ENCODE assay signal across 17 cellular contexts in the genomic region with DNA sequence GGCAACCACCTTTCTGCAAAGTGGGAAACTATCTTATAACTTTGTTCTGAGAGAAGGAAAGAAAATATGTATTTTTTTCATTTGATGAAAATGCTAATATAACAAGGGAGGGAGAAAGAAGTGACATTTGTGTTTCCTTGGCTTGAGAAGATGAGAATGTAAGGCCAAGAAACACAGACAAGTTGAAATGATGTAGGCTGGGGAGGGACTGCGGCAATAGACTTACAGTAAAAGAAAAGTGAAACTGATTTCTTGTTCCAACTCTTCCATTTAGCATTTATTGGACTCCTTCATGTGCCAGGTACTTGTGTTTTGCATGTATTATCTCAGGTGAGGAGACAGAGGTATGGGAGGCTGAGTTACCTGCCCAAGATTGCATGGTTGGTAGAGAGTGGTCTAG.
DNase-seq lines count a peak whose midpoint lies in the region; ATAC-seq, FAIRE-seq and TF ChIP-seq lines count a peak whose summit lies in the region.
"Had no signal": no experiment of that assay in that cellular context is flagged by ENCODE, and none has a peak within 500 bp of the region (broad histone marks: within the 10 kb centered on the region; RNA-seq: fewer than 3 reads in every experiment).

No MANE protein-coding gene starts in this region.

- WGBS in right cardiac atrium = 64% methylated on average over 1 of the region's 1 CpG
- 100% methylated on average over 1 of the region's 1 CpG; no CpG with 5 or more reads in 1 of the 2 experiments for WGBS in H1 (ENCODE audit: extremely low coverage in 1 of 2, insufficient coverage in 1 of 2, insufficient read length in 1 of 2, insufficient replicate concordance in 2 of 2, low coverage in 1 of 2, low lambda C conversion rate in 2 of 2, missing lambda C conversion rate in 1 of 2), 2 experiments

- no peaks in the 10 kb centered on the region for H3K9me3 Mint-ChIP-seq in T-helper 2 cell treated with Interferon-gamma antibody and Interleukin-4, amounts not matched to agents 5 μg/mL and 100 μg/mL, for 36 hours
- H3K9me3 Mint-ChIP-seq: neural crest cell had no signal

- no peak overlapping the region for H3K56ac ChIP-seq in H1 (replicated peaks; ENCODE audit: insufficient read length, low read depth, low read length)

- H3K27ac ChIP-seq in right cardiac atrium (ENCODE audit: low read length) = peak overlapping the region; percentile 3
- H3K27ac ChIP-seq in H1 (ENCODE audit: low read depth, low read length) = no peak overlapping the region
- H3K27ac ChIP-seq: right lobe of liver had no signal

- H4K20me1 ChIP-seq in H1 (replicated peaks in 1 of 2; ENCODE audit: control insufficient read depth in 1 of 2, insufficient read depth in 2 of 2, low read length in 2 of 2) = no peaks in the 10 kb centered on the region

- TF ChIP-seq CTCF in H1 (IDR thresholded peaks at IDR 0.05; ENCODE audit: control extremely low read depth in 1 of 3, insufficient read depth in 1 of 3, low read depth in 1 of 3, low read length in 3 of 3) = no peak

- H3K4me1 ChIP-seq in right cardiac atrium (ENCODE audit: control insufficient read depth, insufficient read depth, low read length) (peaks cover 6% of the 10 kb centered on the region), H1 (replicated peaks in 1 of 4; ENCODE audit: control insufficient read depth in 3 of 4, insufficient read depth in 4 of 4, low read length in 3 of 4) (peaks cover 0 to 32% (median 17%) of the 10 kb centered on the region in 4 experiments; a peak in 6 of 7 replicates)
- H3K4me1 ChIP-seq: right lobe of liver had no signal

- no peaks in the 10 kb centered on the region for H3K23me2 ChIP-seq in H1 (ENCODE audit: low read depth, low read length)

- H3K36me3 ChIP-seq in H1 (ENCODE audit: control insufficient read depth in 2 of 4, insufficient read depth in 4 of 4, low read length in 3 of 4) = no peaks in the 10 kb centered on the region; a peak in 1 of 8 replicates
- H3K36me3 ChIP-seq: right lobe of liver, transverse colon had no signal

- POLR2A ChIA-PET in H1 (lab: Charles Lee; ENCODE audit: partially characterized antibody) = no interaction called here

- FAIRE-seq in H1 (lab: Jason Lieb, UNC) = no peak
- FAIRE-seq: frontal cortex had no signal

- H2BK12ac ChIP-seq in H1 (ENCODE audit: low read depth, low read length) = peak overlapping the region; percentile 61; the same call in 1 of the 2 replicates

- no peaks in the 10 kb centered on the region for H3K27me3 ChIP-seq in right cardiac atrium (ENCODE audit: control insufficient read depth, insufficient read depth)
- no peaks in the 10 kb centered on the region for H3K27me3 ChIP-seq in H1 (replicated peaks in 1 of 4; ENCODE audit: control insufficient read depth in 3 of 4, extremely low read depth in 1 of 4, insufficient read depth in 3 of 4, low read length in 3 of 4)
- H3K27me3 ChIP-seq: right lobe of liver, transverse colon had no signal

- H3K4me1 Mint-ChIP-seq in T-helper 2 cell treated with Interferon-gamma antibody and Interleukin-4, amounts not matched to agents 5 μg/mL and 100 μg/mL, for 36 hours (ENCODE audit: low read depth) = peaks cover 13% of the 10 kb centered on the region
- H3K4me1 Mint-ChIP-seq: neural crest cell had no signal

- H3K27me3 Mint-ChIP-seq in T-helper 2 cell treated with Interferon-gamma antibody and Interleukin-4, amounts not matched to agents 5 μg/mL and 100 μg/mL, for 36 hours (ENCODE audit: low read depth) = no peaks in the 10 kb centered on the region

- no peak overlapping the region for H2AFZ ChIP-seq in H1 (ENCODE audit: low read length)

- no peak overlapping the region; the same call in 1 of the 2 replicates for H2AK5ac ChIP-seq in H1 (ENCODE audit: low read depth, low read length)

- H3K9me3 ChIP-seq in right cardiac atrium (ENCODE audit: control insufficient read depth, low read length) (no peaks in the 10 kb centered on the region), H1 (ENCODE audit: insufficient read depth in 2 of 2, low read depth in 1 of 2, low read length in 1 of 2) (no peaks in the 10 kb centered on the region)
- H3K9me3 ChIP-seq: right lobe of liver, transverse colon had no signal

- peaks cover 11% of the 10 kb centered on the region for H3K79me1 ChIP-seq in H1 (ENCODE audit: low read depth, low read length)

- H3K36me3 Mint-ChIP-seq in T-helper 2 cell treated with Interferon-gamma antibody and Interleukin-4, amounts not matched to agents 5 μg/mL and 100 μg/mL, for 36 hours (ENCODE audit: low read depth) = no peaks in the 10 kb centered on the region

- no peak overlapping the region for H3K23ac ChIP-seq in H1 (ENCODE audit: insufficient read length)

- H3K14ac ChIP-seq in H1 (ENCODE audit: insufficient read length) = peak overlapping the region; percentile 66

- no peak overlapping the region for H2BK5ac ChIP-seq in H1 (ENCODE audit: low read depth, low read length)

- TF ChIP-seq RAD21 in H1 (IDR thresholded peaks at IDR 0.05 in 1 of 2, conservative IDR thresholded peaks at IDR 0.05 in 1 of 2; ENCODE audit: low read depth in 2 of 2, low read length in 2 of 2) = no peak

- TF ChIP-seq POLR2A in H1 (IDR thresholded peaks at IDR 0.05; ENCODE audit: control extremely low read depth in 1 of 2, low read depth in 2 of 2, low read length in 2 of 2) = no peak

- H3K4me2 ChIP-seq in H1 (ENCODE audit: insufficient read depth in 1 of 2, low read depth in 2 of 2, low read length in 2 of 2) = no peak overlapping the region

- no peak overlapping the region for H4K8ac ChIP-seq in H1 (ENCODE audit: extremely low read depth, insufficient read depth, low read length)

- peak overlapping the region; percentile 23 for H3K4ac ChIP-seq in H1 (replicated peaks; ENCODE audit: insufficient read length, low read depth, low read length)

- H3K79me2 ChIP-seq in H1 (ENCODE audit: control insufficient read depth in 1 of 2, insufficient read depth in 2 of 2, low read length in 2 of 2) = peaks cover 0 to 83% of the 10 kb centered on the region in 2 experiments; a peak in 3 of 4 replicates

- H3K4me3 Mint-ChIP-seq in T-helper 2 cell treated with Interferon-gamma antibody and Interleukin-4, amounts not matched to agents 5 μg/mL and 100 μg/mL, for 36 hours = peak overlapping the region; percentile 47
- H3K4me3 Mint-ChIP-seq: neural crest cell had no signal

- CTCF ChIA-PET in H1 (lab: Charles Lee; ENCODE audit: partially characterized antibody) = no interaction called here

- no peak overlapping the region for H3K9ac ChIP-seq in H1 (replicated peaks in 1 of 4; ENCODE audit: extremely low read depth in 1 of 4, low read depth in 3 of 4, low read length in 3 of 4)

- intact Hi-C loops in right cardiac atrium (cut with DNase I) (loop anchor here in 1 of 4 donors (10.0 kb wide), 1 partner anchor 125 kb away; no protein-coding TSS in a partner anchor), Right ventricle myocardium inferior (cut with DNase I) (no loop called here)

- ATAC-seq in right cardiac atrium = peak; percentile 10 to 15
- no peak for ATAC-seq in Right ventricle myocardium inferior
- ATAC-seq in GM21423 (IDR thresholded peaks at IDR 0.05; ENCODE audit: unreplicated experiment) = no peak
- ATAC-seq: right lobe of liver had no signal

- no peak overlapping the region for H2BK15ac ChIP-seq in H1 (ENCODE audit: low read length)

- H3K27ac Mint-ChIP-seq in T-helper 2 cell treated with Interferon-gamma antibody and Interleukin-4, amounts not matched to agents 5 μg/mL and 100 μg/mL, for 36 hours = peak overlapping the region; percentile 50

- DNase-seq in right cardiac atrium (no peak), Right ventricle myocardium inferior (ENCODE audit: missing footprints) (no peak), H1 (ENCODE audit: low read depth in 1 of 2, low spot score in 2 of 2) (no peak), NOMO-1 (lab: John Stamatoyannopoulos, UW; ENCODE audit: unreplicated experiment in 2 of 2) (no peak), ureter (ENCODE audit: low spot score) (no peak), GM19238 (ENCODE audit: insufficient read length, low spot score) (no peak)
- DNase-seq in T-helper 2 cell treated with Interferon-gamma antibody and Interleukin-4, amounts not matched to agents 5 μg/mL and 100 μg/mL, for 36 hours (ENCODE audit: low spot score) = no peak
- DNase-seq: DMS 273 treated with DMSO at 0.1 percent for 48 hours; right lobe of liver; Right ventricle myocardium superior; stimulated activated CD4-positive, alpha-beta T cell treated with anti-CD3 and anti-CD28 coated beads, Interleukin-2, amount 100 ng/mL, for 24 hours; T-helper 9 cell; transverse colon had no signal

- no peak overlapping the region for H2BK120ac ChIP-seq in H1 (replicated peaks; ENCODE audit: low read depth, low read length)

- no peak overlapping the region for H3K18ac ChIP-seq in H1 (ENCODE audit: extremely low read depth, low read length)

- TF ChIP-seq EP300 in H1 (IDR thresholded peaks at IDR 0.05; ENCODE audit: borderline replicate concordance in 1 of 2, low read depth in 2 of 2, low read length in 2 of 2) = no peak

- H4K5ac ChIP-seq in H1 (ENCODE audit: insufficient read length, low read depth, low read length) = no peak overlapping the region

- H3K4me3 ChIP-seq in right cardiac atrium (ENCODE audit: low read length) (no peak overlapping the region), H1 (ENCODE audit: extremely low read depth in 1 of 4, insufficient read depth in 2 of 4, low read depth in 3 of 4, low read length in 4 of 4) (no peak overlapping the region)
- H3K4me3 ChIP-seq: lung, right lobe of liver, transverse colon had no signal

- H2BK20ac ChIP-seq in H1 (ENCODE audit: low read length) = no peak overlapping the region

- peak overlapping the region; percentile 12 for H4K91ac ChIP-seq in H1 (replicated peaks; ENCODE audit: insufficient read length, low read length)

TF ChIP-seq in H1, 55 proteins besides CTCF, POLR2A, EP300 and RAD21 (continues in another document):
- TF ChIP-seq, protein P1, sequence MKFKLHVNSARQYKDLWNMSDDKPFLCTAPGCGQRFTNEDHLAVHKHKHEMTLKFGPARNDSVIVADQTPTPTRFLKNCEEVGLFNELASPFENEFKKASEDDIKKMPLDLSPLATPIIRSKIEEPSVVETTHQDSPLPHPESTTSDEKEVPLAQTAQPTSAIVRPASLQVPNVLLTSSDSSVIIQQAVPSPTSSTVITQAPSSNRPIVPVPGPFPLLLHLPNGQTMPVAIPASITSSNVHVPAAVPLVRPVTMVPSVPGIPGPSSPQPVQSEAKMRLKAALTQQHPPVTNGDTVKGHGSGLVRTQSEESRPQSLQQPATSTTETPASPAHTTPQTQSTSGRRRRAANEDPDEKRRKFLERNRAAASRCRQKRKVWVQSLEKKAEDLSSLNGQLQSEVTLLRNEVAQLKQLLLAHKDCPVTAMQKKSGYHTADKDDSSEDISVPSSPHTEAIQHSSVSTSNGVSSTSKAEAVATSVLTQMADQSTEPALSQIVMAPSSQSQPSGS (IDR thresholded peaks at IDR 0.05; ENCODE audit: low read length) = no peak
- no peak for TF ChIP-seq TAF7 (optimal IDR thresholded peaks at IDR 0.05; ENCODE audit: borderline replicate concordance, low read depth, low read length)
- no peak for TF ChIP-seq RFX5 (IDR thresholded peaks at IDR 0.05; ENCODE audit: borderline replicate concordance, low read depth, low read length)
- no peak for TF ChIP-seq HDAC2 (IDR thresholded peaks at IDR 0.05; ENCODE audit: borderline replicate concordance in 1 of 2, low read depth in 2 of 2, low read length in 2 of 2)
- TF ChIP-seq CBX8 (IDR thresholded peaks at IDR 0.05; ENCODE audit: borderline replicate concordance, low read depth, low read length) = no peak
- TF ChIP-seq NRF1 (IDR thresholded peaks at IDR 0.05; ENCODE audit: low read depth, low read length) = no peak

Comparison
In these comparisons a context has a peak if more than half of its experiments do, and no peak if none do; other contexts are left out.
1. ATAC-seq: peak in right cardiac atrium (2 of 2); none in Right ventricle myocardium inferior (single experiment) and GM21423 (single experiment).